15 cellular contexts compared by ENCODE assay signal in genomic region chr14:103157969-103158368, GRCh38. TPM values are rescaled to one million over a fixed set of nuclear protein-coding genes. Genes with fewer than 3 reads are reported as not detected.
DNase-seq lines count a peak whose midpoint lies in the region; ATAC-seq and TF ChIP-seq lines count a peak whose summit lies in the region.
"Had no signal": no experiment of that assay in that cellular context is flagged by ENCODE, and none has a peak within 500 bp of the region (broad histone marks: within the 10 kb centered on the region; RNA-seq: fewer than 3 reads in every experiment).

No MANE protein-coding gene starts in this region.

- H2BK15ac ChIP-seq in mesendoderm (replicated peaks; ENCODE audit: low read depth), result no peak overlapping the region

- H3F3A ChIP-seq in PC-9 (ENCODE audit: insufficient read depth, low read depth), result peaks cover 66% of the 10 kb centered on the region

- H3K9ac ChIP-seq in mesendoderm (ENCODE audit: low read length), result no peak overlapping the region

- H3K4me2 ChIP-seq in PC-9, result peak overlapping the region; percentile 50; the same call in 1 of the 2 replicates
- H3K4me2 ChIP-seq in mesendoderm (ENCODE audit: low read length), result no peak overlapping the region

- no peaks in the 10 kb centered on the region for H4K20me1 ChIP-seq in PC-9 (ENCODE audit: insufficient read depth)

- peaks cover 58% of the 10 kb centered on the region for H3K27me3 Mint-ChIP-seq in stimulated activated memory B cell treated with anti-CD40 and anti-IgM and Interleukin-4, amounts not matched to agents 10 μg/mL and 1 μg/mL and 100 μg/mL, for 72 hours

- H2BK5ac ChIP-seq in mesendoderm (ENCODE audit: low read length), result no peak overlapping the region

- CTCF ChIA-PET in PC-9 (lab: Charles Lee), result interaction anchor here (2.1 kb wide), 1 partner anchor 52 kb away, joined by 10 read pairs; no protein-coding TSS in a partner anchor

- no peaks in the 10 kb centered on the region for H3K9me3 Mint-ChIP-seq in stimulated activated memory B cell treated with anti-CD40 and anti-IgM and Interleukin-4, amounts not matched to agents 10 μg/mL and 1 μg/mL and 100 μg/mL, for 72 hours
- H3K9me3 Mint-ChIP-seq: CD4-positive, alpha-beta memory T cell had no signal

- H2AFZ ChIP-seq in PC-9, result no peak overlapping the region

- H3K36me3 Mint-ChIP-seq in stimulated activated memory B cell treated with anti-CD40 and anti-IgM and Interleukin-4, amounts not matched to agents 10 μg/mL and 1 μg/mL and 100 μg/mL, for 72 hours, result no peaks in the 10 kb centered on the region
- H3K36me3 Mint-ChIP-seq: CD4-positive, alpha-beta memory T cell had no signal

- no peaks in the 10 kb centered on the region for H3K79me1 ChIP-seq in mesendoderm (ENCODE audit: low read length)

- H3K79me2 ChIP-seq in PC-9 (ENCODE audit: low read depth) (no peaks in the 10 kb centered on the region), mesendoderm (ENCODE audit: control insufficient read depth, insufficient read depth, low read length) (no peaks in the 10 kb centered on the region)

- H2BK120ac ChIP-seq in mesendoderm (ENCODE audit: low read depth, low read length), result no peak overlapping the region

- no peak overlapping the region for H4K5ac ChIP-seq in mesendoderm (ENCODE audit: low read length)

- H3K27ac ChIP-seq in PC-9, result peak overlapping the region; percentile 89; the same call in 1 of the 2 replicates
- H3K27ac ChIP-seq in mesendoderm (ENCODE audit: low read depth, low read length), result no peak overlapping the region
- no peak overlapping the region for H3K27ac ChIP-seq in tibial nerve

- H3K9me3 ChIP-seq in PC-9 (ENCODE audit: insufficient read depth, low read depth), result peaks cover 6% of the 10 kb centered on the region; the same call in 1 of the 2 replicates
- H3K9me3 ChIP-seq in tibial nerve, result no peaks in the 10 kb centered on the region

- no peak overlapping the region for H3K23ac ChIP-seq in mesendoderm (ENCODE audit: low read length)

- H4K8ac ChIP-seq in mesendoderm (ENCODE audit: low read depth, low read length), result no peak overlapping the region

- POLR2A ChIA-PET in PC-9 (lab: Charles Lee; ENCODE audit: unreplicated experiment), result no interaction called here

- ATAC-seq in stimulated activated memory B cell treated with anti-CD40 and anti-IgM and Interleukin-4, amounts not matched to agents 10 μg/mL and 1 μg/mL and 100 μg/mL, for 72 hours, result peak; percentile 48
- no peak for ATAC-seq in GM19455 (IDR thresholded peaks at IDR 0.05; ENCODE audit: unreplicated experiment)
- ATAC-seq: HCT116 had no signal

- WGBS in mesendoderm (ENCODE audit: extremely low coverage, insufficient coverage, low lambda C conversion rate), result no CpG with 5 or more reads among the region's 19 CpGs
- WGBS in tibial nerve, 2 donors, result 93 to 95% methylated on average over 19 of the region's 19 CpGs

- intact Hi-C loops in PC-9 (cut with micrococcal nuclease; ENCODE audit: unreplicated experiment), result loop anchor here (1.0 kb wide), 1 partner anchor 15 kb away; no protein-coding TSS in a partner anchor

- H3K27me3 ChIP-seq in H7 (ENCODE audit: control insufficient read depth, insufficient read depth, low read length), result no peaks in the 10 kb centered on the region
- no peaks in the 10 kb centered on the region for H3K27me3 ChIP-seq in PC-9 (ENCODE audit: insufficient read depth, low read depth)
- H3K27me3 ChIP-seq in mesendoderm (ENCODE audit: insufficient read depth, low read length, poor library complexity), result no peaks in the 10 kb centered on the region
- no peaks in the 10 kb centered on the region for H3K27me3 ChIP-seq in tibial nerve

- H3K4me1 ChIP-seq in PC-9 (replicated peaks; ENCODE audit: insufficient read depth), result peaks cover 96% of the 10 kb centered on the region
- H3K4me1 ChIP-seq in mesendoderm (ENCODE audit: control insufficient read depth, low read depth, low read length), result no peaks in the 10 kb centered on the region
- peaks cover 0 to 24% (median 0%) of the 10 kb centered on the region in 4 donors for H3K4me1 ChIP-seq in tibial nerve

- H3K9me2 ChIP-seq in PC-9 (ENCODE audit: insufficient read depth), result no peaks in the 10 kb centered on the region

- no peak overlapping the region for H3K27ac Mint-ChIP-seq in stimulated activated memory B cell treated with anti-CD40 and anti-IgM and Interleukin-4, amounts not matched to agents 10 μg/mL and 1 μg/mL and 100 μg/mL, for 72 hours
- H3K27ac Mint-ChIP-seq: B cell; CD4-positive, alpha-beta memory T cell had no signal

- TF ChIP-seq CTCF in PC-9 (conservative IDR thresholded peaks at IDR 0.05) (no peak), tibial nerve (IDR thresholded peaks at IDR 0.05) (no peak)

- no peak for TF ChIP-seq POLR2A in tibial nerve (IDR thresholded peaks at IDR 0.05)

- H3K36me3 ChIP-seq in H7 (replicated peaks; ENCODE audit: control insufficient read depth, insufficient read depth, low read length), result no peaks in the 10 kb centered on the region
- H3K36me3 ChIP-seq in PC-9 (ENCODE audit: low read depth), result no peaks in the 10 kb centered on the region
- no peaks in the 10 kb centered on the region for H3K36me3 ChIP-seq in mesendoderm (ENCODE audit: control insufficient read depth, insufficient read depth, low read length)
- no peaks in the 10 kb centered on the region for H3K36me3 ChIP-seq in tibial nerve

- no peak overlapping the region for H3K4ac ChIP-seq in mesendoderm (ENCODE audit: low read depth, low read length)

- TF ChIP-seq EP300 in tibial nerve (IDR thresholded peaks at IDR 0.05), result no peak

- no peak overlapping the region for H3K4me3 Mint-ChIP-seq in stimulated activated memory B cell treated with anti-CD40 and anti-IgM and Interleukin-4, amounts not matched to agents 10 μg/mL and 1 μg/mL and 100 μg/mL, for 72 hours
- H3K4me3 Mint-ChIP-seq: B cell; CD4-positive, alpha-beta memory T cell had no signal

- peak overlapping the region; percentile 15 for H3K56ac ChIP-seq in mesendoderm (ENCODE audit: low read length)

- no peaks in the 10 kb centered on the region for H3K4me1 Mint-ChIP-seq in stimulated activated memory B cell treated with anti-CD40 and anti-IgM and Interleukin-4, amounts not matched to agents 10 μg/mL and 1 μg/mL and 100 μg/mL, for 72 hours
- H3K4me1 Mint-ChIP-seq: B cell; CD4-positive, alpha-beta memory T cell had no signal

- DNase-seq in H7 (peak; percentile 23), PC-9 (peak in 1 of 2 experiments; percentile 34), mesendoderm (no peak), tibial nerve (ENCODE audit: low spot score in 2 of 2) (no peak), activated gamma-delta T cell treated with Interleukin-2 at 50 U/mL for 16 hours (no peak)
- DNase-seq: C1 segment of cervical spinal cord; CD4-positive, alpha-beta memory T cell; COR-L47; GF-D8; GOT3; KBM-7 had no signal

- H3K18ac ChIP-seq in mesendoderm (ENCODE audit: low read length), result no peak overlapping the region

- no TSS peak for BruUV-seq in PC-9 (replicated peaks; lab: Mats Ljungman, UMichigan)

- no peak overlapping the region for H3K4me3 ChIP-seq in H7 (ENCODE audit: insufficient read depth, low read depth, low read length)
- no peak overlapping the region for H3K4me3 ChIP-seq in PC-9
- no peak overlapping the region for H3K4me3 ChIP-seq in mesendoderm (ENCODE audit: low read length)
- no peak overlapping the region for H3K4me3 ChIP-seq in tibial nerve

- no peak overlapping the region for H2AK5ac ChIP-seq in mesendoderm (ENCODE audit: low read length)

RNA-seq across cellular contexts. Expression of gene TNFAIP2, which starts 34.7 kb away (rescaled TPM):
- 30.1 and 38.7 TPM in 2 replicates for total RNA-seq in H7 (2014; rRNA removed; shearing (Covaris generic))
- total RNA-seq in PC-9 (2021) (291 and 366 TPM in 2 replicates), tibial nerve (10 to 100 TPM; 42.9 to 49.4 (median 47.8) TPM)
- polyA plus RNA-seq in mesendoderm (2013, experiment 1 of 2), result 30.9 TPM
- polyA plus RNA-seq in mesendoderm (2013, experiment 2 of 2), result 29.3 TPM
- polyA plus RNA-seq: CD4-positive, alpha-beta memory T cell had no signal
